8 cellular contexts compared by ENCODE assay signal in the genomic region with DNA sequence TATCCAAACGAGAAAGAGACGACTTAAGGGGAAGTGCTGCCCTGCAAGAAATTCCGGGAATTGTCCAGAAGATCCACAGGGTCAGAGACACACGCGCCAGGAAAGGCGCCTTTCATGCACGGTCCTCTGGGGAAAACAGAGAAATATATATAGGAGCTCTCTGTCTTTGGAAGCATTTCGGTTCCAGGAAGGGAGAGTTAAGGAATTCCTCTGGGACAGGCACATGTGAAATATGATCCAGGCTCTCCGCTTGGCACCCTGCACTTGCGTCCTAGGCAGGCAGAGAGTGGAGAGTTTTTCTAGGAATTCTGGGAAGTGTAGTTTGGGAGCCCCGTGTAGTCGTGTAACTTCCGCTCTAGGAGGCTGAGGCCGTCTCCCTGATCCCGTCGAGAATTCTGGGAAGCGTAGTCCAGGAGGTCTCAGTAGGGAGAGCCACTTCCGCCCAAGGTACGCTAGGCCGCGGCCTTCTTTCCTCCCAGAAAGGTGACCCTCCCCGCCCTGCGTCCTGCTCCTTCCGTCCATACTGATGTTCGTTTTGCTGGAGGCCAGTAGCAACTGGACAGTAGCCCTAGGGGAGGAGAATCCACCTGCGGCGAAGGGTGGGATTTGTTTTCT.
DNase-seq lines count a peak whose midpoint lies in the region; ATAC-seq, FAIRE-seq and TF ChIP-seq lines count a peak whose summit lies in the region.
"Not testable (repeated sequence)": the region's sequence is repeated elsewhere in the genome, so short reads cannot be mapped to it uniquely, and the experiment has no call there.

No MANE protein-coding gene starts in this region.

- peak overlapping the region; percentile 80 for H3K4me2 ChIP-seq in PC-3 (ENCODE audit: low read length)
- not testable (repeated sequence) for H3K4me2 ChIP-seq in keratinocyte (ENCODE audit: control insufficient read depth, extremely low read depth, insufficient read depth, low read depth, low read length)

- not testable (repeated sequence) for H3F3A ChIP-seq in PC-3 (ENCODE audit: low read length, unreplicated experiment)

- not testable (repeated sequence) for BruUV-seq in PC-3 (replicated peaks; lab: Mats Ljungman, UMichigan)

- POLR2A ChIA-PET in PC-3 (lab: Charles Lee; ENCODE audit: unreplicated experiment), result not testable (repeated sequence)

- not testable (repeated sequence) for FAIRE-seq in keratinocyte (lab: Jason Lieb, UNC)

- not testable (repeated sequence) for H3K36me3 ChIP-seq in PC-3 (ENCODE audit: low read depth, low read length); keratinocyte (ENCODE audit: control insufficient read depth in 2 of 2, extremely low read depth in 1 of 2, insufficient read depth in 2 of 2, low read length in 2 of 2); thoracic aorta

- DNase-seq in DMS 273 (lab: John Stamatoyannopoulos, UW; ENCODE audit: unreplicated experiment) (peak; percentile 82), LNCaP clone FGC (ENCODE audit: low read depth) (peak; percentile 82), PC-3 (peak; percentile 73), astrocyte of the spinal cord (ENCODE audit: low read depth, low spot score) (peak; percentile 13), fibroblast of mammary gland (ENCODE audit: low read depth) (peak; percentile 76), keratinocyte (ENCODE audit: low read depth, low spot score) (peak; percentile 13), nucleus accumbens (lab: John Stamatoyannopoulos, UW) (peak in 51 of 56 donors; percentile 7 to 90 (median 64)), thoracic aorta (ENCODE audit: low spot score) (peak; percentile 33)

- TF ChIP-seq CTCF in LNCaP clone FGC (IDR thresholded peaks at IDR 0.05; ENCODE audit: control insufficient read depth, extremely low read depth, insufficient read depth); PC-3 (conservative IDR thresholded peaks at IDR 0.05; ENCODE audit: low read depth, low read length); astrocyte of the spinal cord (IDR thresholded peaks at IDR 0.05; ENCODE audit: low read depth, low read length); fibroblast of mammary gland (conservative IDR thresholded peaks at IDR 0.05; ENCODE audit: control insufficient read depth, insufficient read depth, low read depth, low read length); keratinocyte (optimal IDR thresholded peaks at IDR 0.05 in 1 of 3, IDR thresholded peaks at IDR 0.05 in 1 of 3, conservative IDR thresholded peaks at IDR 0.05 in 1 of 3; ENCODE audit: extremely low read depth in 1 of 3, insufficient read depth in 2 of 3, low read length in 3 of 3); thoracic aorta (IDR thresholded peaks at IDR 0.05): not testable (repeated sequence)

- H3K79me2 ChIP-seq in PC-3 (ENCODE audit: low read length); keratinocyte (ENCODE audit: control insufficient read depth, insufficient read depth, low read length): not testable (repeated sequence)

- H3K27ac ChIP-seq in PC-3 (ENCODE audit: low read length), result 0 out of 2 replicates have a peak overlapping the region, but pooled peaks have one; percentile 20
- not testable (repeated sequence) for H3K27ac ChIP-seq in keratinocyte (ENCODE audit: control insufficient read depth, insufficient read depth, low read length)
- H3K27ac ChIP-seq in thoracic aorta, result peak overlapping the region; percentile 26 to 38

- CTCF ChIA-PET in PC-3 (lab: Charles Lee), result not testable (repeated sequence)

- H4K20me1 ChIP-seq in PC-3 (ENCODE audit: low read length); keratinocyte (ENCODE audit: control insufficient read depth, extremely low read depth, insufficient read depth, low read length): not testable (repeated sequence)

- H3K9me1 ChIP-seq in keratinocyte (ENCODE audit: control insufficient read depth, extremely low read depth, insufficient read depth, low read length), result not testable (repeated sequence)

- H2AFZ ChIP-seq in PC-3 (ENCODE audit: low read length), result peak overlapping the region; percentile 88
- peak overlapping the region; percentile 81 for H2AFZ ChIP-seq in keratinocyte (ENCODE audit: control insufficient read depth, low read length)

- not testable (repeated sequence) for H3K9me3 ChIP-seq in PC-3 (ENCODE audit: low read length); keratinocyte (ENCODE audit: control insufficient read depth, low read depth, low read length); thoracic aorta

- not testable (repeated sequence) for H3K4me1 ChIP-seq in PC-3 (ENCODE audit: insufficient read depth, low read length); keratinocyte (ENCODE audit: control insufficient read depth, extremely low read depth, insufficient read depth, low read length); thoracic aorta (ENCODE audit: control insufficient read depth in 1 of 2, low read depth in 2 of 2)

- in situ Hi-C loops in astrocyte of the spinal cord (cut with HindIII; ENCODE audit: low sequenced_read_pairs), result not testable (repeated sequence)

- not testable (repeated sequence) for H3K9me2 ChIP-seq in PC-3 (replicated peaks; ENCODE audit: low read length)

- H3K9ac ChIP-seq in PC-3 (ENCODE audit: low read length), result not testable (repeated sequence)
- peak overlapping the region; percentile 54 for H3K9ac ChIP-seq in keratinocyte (ENCODE audit: control insufficient read depth, extremely low read depth, insufficient read depth, low read length)

- ATAC-seq in PC-3 (peak; percentile 99), thoracic aorta (ENCODE audit: insufficient number of reproducible peaks, low FRiP score, low read depth) (peak; percentile 99)

- peak overlapping the region; percentile 49 for H3K4me3 ChIP-seq in LNCaP clone FGC (ENCODE audit: low read depth, low read length)
- peak overlapping the region; percentile 66 for H3K4me3 ChIP-seq in PC-3 (ENCODE audit: low read length)
- peak overlapping the region; percentile 22 for H3K4me3 ChIP-seq in astrocyte of the spinal cord (ENCODE audit: low read depth, low read length)
- peak overlapping the region; percentile 39 for H3K4me3 ChIP-seq in fibroblast of mammary gland (ENCODE audit: control insufficient read depth, low read depth, low read length)
- H3K4me3 ChIP-seq in keratinocyte (ENCODE audit: control insufficient read depth in 2 of 3, extremely low read depth in 1 of 3, insufficient read depth in 2 of 3, low read depth in 1 of 3, low read length in 3 of 3), result peak overlapping the region in 2 of 3 experiments; percentile 36 to 40
- peak overlapping the region; percentile 74 for H3K4me3 ChIP-seq in thoracic aorta

- H3K27me3 ChIP-seq in PC-3 (ENCODE audit: low read length); keratinocyte (ENCODE audit: control insufficient read depth, extremely low read depth, insufficient read depth, low read length); thoracic aorta (replicated peaks; ENCODE audit: insufficient read depth): not testable (repeated sequence)

- dilution Hi-C loops in keratinocyte (cut with MboI; ENCODE audit: extremely low pct_ligation_motif_present, low sequenced_read_pairs), result not testable (repeated sequence)

- intact Hi-C loops in PC-3 (cut with micrococcal nuclease), result not testable (repeated sequence)

Comparison
In these comparisons a context has a peak if more than half of its experiments do, and no peak if none do; other contexts are left out.
1. DNase-seq: peak in every context shown above with its lines; median percentile 82 in DMS 273; 82 in LNCaP clone FGC; 76 in fibroblast of mammary gland; 73 in PC-3; 64 in nucleus accumbens; 33 in thoracic aorta; 13 in astrocyte of the spinal cord; 13 in keratinocyte.
2. H3K4me3 ChIP-seq: peak in every context shown above with its lines; median percentile 74 in thoracic aorta; 66 in PC-3; 49 in LNCaP clone FGC; 39 in fibroblast of mammary gland; 38 in keratinocyte; 22 in astrocyte of the spinal cord.